ENCODE assay signal across 1 cellular context in the genomic region with DNA sequence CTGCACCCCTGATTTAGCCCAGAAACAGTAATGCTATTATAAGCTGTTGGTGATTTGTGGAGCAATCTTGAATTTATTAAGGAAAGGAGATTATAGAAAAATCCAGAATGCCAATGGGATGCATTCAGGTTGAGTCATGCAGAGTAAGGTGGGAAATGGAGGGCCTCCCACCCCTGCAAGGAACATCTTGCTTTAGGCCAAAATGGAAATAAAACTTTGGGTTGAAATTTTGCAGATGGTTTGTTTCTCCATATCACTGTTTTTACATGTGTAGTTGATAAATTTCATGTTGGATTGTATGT.
TF ChIP-seq lines count a peak whose summit lies in the region.

No MANE protein-coding gene starts in this region.

TF ChIP-seq in H1, 55 proteins besides CTCF, POLR2A, EP300 and RAD21:
- no peak for TF ChIP-seq TBP (IDR thresholded peaks at IDR 0.05; ENCODE audit: low read depth, low read length)
- TF ChIP-seq POLR2AphosphoS5 (IDR thresholded peaks at IDR 0.05; ENCODE audit: low read depth, low read length), result no peak
- no peak for TF ChIP-seq BCL11A (IDR thresholded peaks at IDR 0.05; ENCODE audit: low read depth in 2 of 2, low read length in 2 of 2)
- no peak for TF ChIP-seq SP2 (IDR thresholded peaks at IDR 0.05; ENCODE audit: low read length)
- TF ChIP-seq RNF2 (IDR thresholded peaks at IDR 0.05; ENCODE audit: borderline replicate concordance, low read depth, low read length, missing control alignments, poor library complexity, severe bottlenecking), result no peak
- no peak for TF ChIP-seq HDAC6 (IDR thresholded peaks at IDR 0.05; ENCODE audit: low read depth, low read length)
- TF ChIP-seq, protein P1, sequence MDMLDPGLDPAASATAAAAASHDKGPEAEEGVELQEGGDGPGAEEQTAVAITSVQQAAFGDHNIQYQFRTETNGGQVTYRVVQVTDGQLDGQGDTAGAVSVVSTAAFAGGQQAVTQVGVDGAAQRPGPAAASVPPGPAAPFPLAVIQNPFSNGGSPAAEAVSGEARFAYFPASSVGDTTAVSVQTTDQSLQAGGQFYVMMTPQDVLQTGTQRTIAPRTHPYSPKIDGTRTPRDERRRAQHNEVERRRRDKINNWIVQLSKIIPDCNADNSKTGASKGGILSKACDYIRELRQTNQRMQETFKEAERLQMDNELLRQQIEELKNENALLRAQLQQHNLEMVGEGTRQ (IDR thresholded peaks at IDR 0.05; ENCODE audit: low read length), result no peak
